1 cellular context compared by ENCODE assay signal in genomic region chr1:172976222-172977041, GRCh38.
TF ChIP-seq lines count a peak whose summit lies in the region.

No MANE protein-coding gene starts in this region.

TF ChIP-seq in HEK293, 187 proteins besides CTCF, POLR2A, EP300 and RAD21 (continued from another document):
- no peak for TF ChIP-seq TSHZ1 (tag by site-specific recombination; IDR thresholded peaks at IDR 0.05; ENCODE audit: borderline replicate concordance)
- TF ChIP-seq OSR2 (tag by site-specific recombination; IDR thresholded peaks at IDR 0.05): peak; percentile 74
- TF ChIP-seq ZBTB10 (tag by site-specific recombination; IDR thresholded peaks at IDR 0.05): no peak
- TF ChIP-seq ZNF26 (tag by site-specific recombination; IDR thresholded peaks at IDR 0.05): no peak
TF ChIP-seq in HEK293: peak in this region for 7.
